Comparison of ENCODE assay signal across 29 cellular contexts in the genomic region with DNA sequence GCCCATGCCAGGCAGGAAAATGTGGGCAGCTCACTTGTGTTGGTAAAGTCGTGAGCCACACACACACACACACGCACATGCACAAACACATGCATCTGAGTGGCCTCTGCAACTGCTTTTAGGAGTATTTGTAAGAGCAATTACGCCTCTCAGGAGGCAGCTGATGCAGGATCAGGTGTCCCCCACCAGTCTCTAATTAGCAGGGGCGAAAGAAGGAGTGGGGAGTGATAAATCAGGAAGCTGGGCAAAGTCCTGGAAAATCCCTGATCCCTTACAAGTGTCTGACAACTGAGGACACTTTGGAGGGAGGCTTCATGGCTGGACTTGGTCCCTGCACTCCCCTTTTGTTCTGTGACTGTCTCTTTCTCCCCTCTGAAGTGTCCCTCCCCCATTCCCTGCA. TPM values are rescaled to one million over a fixed set of nuclear protein-coding genes. Genes with fewer than 3 reads are reported as not detected.
DNase-seq lines count a peak whose midpoint lies in the region; ATAC-seq and TF ChIP-seq lines count a peak whose summit lies in the region.
"Had no signal": no experiment of that assay in that cellular context is flagged by ENCODE, and none has a peak within 500 bp of the region (broad histone marks: within the 10 kb centered on the region; RNA-seq: fewer than 3 reads in every experiment).

No MANE protein-coding gene starts in this region.

- peaks cover 2% of the 10 kb centered on the region for H3K27me3 ChIP-seq in WERI-Rb-1 (ENCODE audit: insufficient read depth, low read depth, severe bottlenecking)
- no peaks in the 10 kb centered on the region for H3K27me3 ChIP-seq in suprapubic skin
- H3K27me3 ChIP-seq: BLaER1, SJCRH30 had no signal

- H3K4me3 ChIP-seq in WERI-Rb-1 (ENCODE audit: low read depth, low read length) = no peak overlapping the region
- H3K4me3 ChIP-seq in suprapubic skin = no peak overlapping the region
- H3K4me3 ChIP-seq: BLaER1, GM12878, PC-9, SJCRH30 had no signal

- H3K4me1 ChIP-seq in suprapubic skin = peaks cover 50% of the 10 kb centered on the region
- H3K4me1 ChIP-seq: BLaER1, SJCRH30 had no signal

- 68% methylated on average over 3 of the region's 4 CpGs for whole genome bisulfite sequencing in suprapubic skin

- H3K36me3 ChIP-seq in WERI-Rb-1 = no peaks in the 10 kb centered on the region
- no peaks in the 10 kb centered on the region for H3K36me3 ChIP-seq in suprapubic skin
- H3K36me3 ChIP-seq: BLaER1, SJCRH30 had no signal

- ATAC-seq in HG02678 (IDR thresholded peaks at IDR 0.05; ENCODE audit: unreplicated experiment) = no peak
- ATAC-seq: GM12878, Right ventricle myocardium inferior, SK-N-SH treated with all-trans-retinoic acid at 6 μM for 48 hours had no signal

- TF ChIP-seq CTCF in WERI-Rb-1 (IDR thresholded peaks at IDR 0.05; ENCODE audit: low read depth, low read length) = no peak
- TF ChIP-seq CTCF in suprapubic skin (IDR thresholded peaks at IDR 0.05) = no peak

- no peak for TF ChIP-seq POLR2A in suprapubic skin (IDR thresholded peaks at IDR 0.05)

- DNase-seq in NCI-H2171 treated with DMSO at 0.1 percent for 48 hours (lab: John Stamatoyannopoulos, UW) (peak; percentile 2), NCI-H2171 (lab: John Stamatoyannopoulos, UW) (no peak), NCI-H187 (lab: John Stamatoyannopoulos, UW) (peak; percentile 85 to 87), WERI-Rb-1 (peak; percentile 52), suprapubic skin (ENCODE audit: low spot score in 2 of 2) (no peak), ecto neural progenitor cell (ENCODE audit: low spot score) (no peak), NCI-H345 (lab: John Stamatoyannopoulos, UW) (no peak)
- DNase-seq: CD4-positive, CD25-positive, alpha-beta regulatory T cell; DMS53; EL; GDM1; HCEC 1CT; MM.1S; NCI-H146; NCI-H2029 treated with DMSO at 0.1 percent for 48 hours; NCI-H510A; NCI-H748 treated with DMSO at 0.1 percent for 48 hours; PC-9; SJCRH30; T-helper 2 cell had no signal

- H3K9me3 ChIP-seq in WERI-Rb-1 (ENCODE audit: severe bottlenecking) = no peaks in the 10 kb centered on the region
- no peaks in the 10 kb centered on the region for H3K9me3 ChIP-seq in suprapubic skin
- H3K9me3 ChIP-seq: BLaER1, SJCRH30 had no signal

- TF ChIP-seq EP300 in suprapubic skin (IDR thresholded peaks at IDR 0.05) = no peak

- no peak overlapping the region for H3K27ac ChIP-seq in WERI-Rb-1
- H3K27ac ChIP-seq in suprapubic skin = peak overlapping the region; percentile 19
- H3K27ac ChIP-seq: BLaER1, HL-60, KMS-11, PC-9, SJCRH30 had no signal

RNA-seq across cellular contexts. Expression of gene IVL, which starts 5.7 kb away (rescaled TPM):
- 100 to 1,000 TPM in 3 of 4 donors, 10 to 100 TPM in 1; 50.2 to 213 (median 138) TPM for total RNA-seq in suprapubic skin
- total RNA-seq: CD4-positive, CD25-positive, alpha-beta regulatory T cell; H1; PC-9; Right ventricle myocardium inferior; RPMI7951; SJCRH30 had no signal

RNA-seq across cellular contexts. Expression of gene SMCP, which starts 24.6 kb away (rescaled TPM):
- total RNA-seq in suprapubic skin = not detected
- total RNA-seq: CD4-positive, CD25-positive, alpha-beta regulatory T cell; GM12878; H1; PC-9; Right ventricle myocardium inferior; RPMI7951; SJCRH30 had no signal

RNA-seq across cellular contexts. Expression of gene LCE7A, which starts 42.9 kb away (rescaled TPM):
- total RNA-seq in suprapubic skin = not detected
- total RNA-seq: CD4-positive, CD25-positive, alpha-beta regulatory T cell; GM12878; H1; PC-9; Right ventricle myocardium inferior; RPMI7951; SJCRH30 had no signal

RNA-seq across cellular contexts. Expression of gene SPRR5, which starts 44.3 kb away (rescaled TPM):
- 10 to 100 TPM; 10.7 to 42.8 (median 18.2) TPM for total RNA-seq in suprapubic skin
- total RNA-seq: CD4-positive, CD25-positive, alpha-beta regulatory T cell; GM12878; H1; PC-9; Right ventricle myocardium inferior; RPMI7951; SJCRH30 had no signal

Comparison
In these comparisons a context has a peak if more than half of its experiments do, and no peak if none do; other contexts are left out.
1. DNase-seq: peak in NCI-H2171 treated with DMSO at 0.1 percent for 48 hours (single experiment), NCI-H187 (2 of 2) and WERI-Rb-1 (single experiment); none in NCI-H2171 (single experiment), suprapubic skin (0 of 2), ecto neural progenitor cell (single experiment) and NCI-H345 (single experiment).